ENCODE assay signal across 18 cellular contexts in genomic region chr14:35847636-35848035, GRCh38.
"Had no signal": no experiment of that assay in that cellular context is flagged by ENCODE, and none has a peak within 500 bp of the region (broad histone marks: within the 10 kb centered on the region; RNA-seq: fewer than 3 reads in every experiment).

No MANE protein-coding gene starts in this region.

- H3K4me3 ChIP-seq: adrenal gland, heart left ventricle, testis, vagina had no signal

- DNase-seq: activated B cell treated with CpG ODN at 0.5 μM for 24 hours; activated CD4-positive, alpha-beta T cell treated with anti-CD3 and anti-CD28 coated beads for 4 hours; activated CD4-positive, alpha-beta T cell treated with anti-CD3 and anti-CD28 coated beads, Interleukin-2, amount 50 U/mL, for 48 hours; activated CD8-positive, alpha-beta memory T cell treated with anti-CD3 and anti-CD28 coated beads, Interleukin-2, amount 50 U/mL, for 48 hours; activated naive CD4-positive, alpha-beta T cell; activated T-cell treated with anti-CD3 and anti-CD28 coated beads, Interleukin-2, amount 50 U/mL, for 4 hours; adrenal gland; central memory CD4-positive, alpha-beta T cell; effector memory CD4-positive, alpha-beta T cell; heart left ventricle; left ventricle myocardium superior; midbrain; natural killer cell; stimulated activated CD4-positive, alpha-beta T cell treated with anti-CD3 and anti-CD28 coated beads, Interleukin-4, amount 100 ng/mL, for 1 hour; stimulated activated naive CD4-positive, alpha-beta T cell; testis; trophoblast cell had no signal

- H3K4me1 ChIP-seq: heart left ventricle, testis, vagina had no signal

- ATAC-seq: activated T-cell treated with anti-CD3 and anti-CD28 coated beads, Interleukin-2, amount 50 U/mL, for 4 hours; heart left ventricle; left ventricle myocardium superior; natural killer cell had no signal

- H3K27me3 ChIP-seq: adrenal gland, heart left ventricle, testis, vagina had no signal

- H3K27ac ChIP-seq: adrenal gland, heart left ventricle, testis, vagina had no signal

- H3K9me3 ChIP-seq: testis, vagina had no signal
